Comparison of ENCODE assay signal across 1 cellular context in genomic region chr2:241507430-241508239, GRCh38.
TF ChIP-seq lines count a peak whose summit lies in the region.

No MANE protein-coding gene starts in this region.

TF ChIP-seq in K562, 482 proteins besides CTCF, POLR2A, EP300 and RAD21 (continued from another document):
- TF ChIP-seq ZNF592 (IDR thresholded peaks at IDR 0.05) (0 out of 2 replicates have a peak, but pooled peaks have one; percentile 14), NRF1 (conservative IDR thresholded peaks at IDR 0.05 in 1 of 2, IDR thresholded peaks at IDR 0.05 in 1 of 2) (peak; percentile 73 to 78), E2F1 (CRISPR knock-in tag; IDR thresholded peaks at IDR 0.05) (no peak), TAF1 (IDR thresholded peaks at IDR 0.05; ENCODE audit: control insufficient read depth, extremely low read depth, insufficient read depth, low read length, severe bottlenecking) (peak; percentile 12), CREBBP (IDR thresholded peaks at IDR 0.05; ENCODE audit: low read depth, low read length) (no peak), CBX2 (IDR thresholded peaks at IDR 0.05; ENCODE audit: insufficient read depth, low read length, poor library complexity, severe bottlenecking) (no peak), EGR1 (conservative IDR thresholded peaks at IDR 0.05) (0 out of 2 replicates have a peak, but pooled peaks have one; percentile 13), GTF2A2 (tag; IDR thresholded peaks at IDR 0.05) (no peak), NR2C2 (CRISPR knock-in tag; IDR thresholded peaks at IDR 0.05) (no peak), NR2C2 (tag; IDR thresholded peaks at IDR 0.05) (no peak), SAFB (IDR thresholded peaks at IDR 0.05; ENCODE audit: borderline replicate concordance, low read depth, low read length) (0 out of 2 replicates have a peak, but pooled peaks have one; percentile 38), ZNF282 (CRISPR knock-in tag; IDR thresholded peaks at IDR 0.05) (no peak), SAP30 (IDR thresholded peaks at IDR 0.05; ENCODE audit: borderline replicate concordance, insufficient read depth, low read depth, low read length, poor library complexity, severe bottlenecking) (peak; percentile 31)
- TF ChIP-seq, protein P1, sequence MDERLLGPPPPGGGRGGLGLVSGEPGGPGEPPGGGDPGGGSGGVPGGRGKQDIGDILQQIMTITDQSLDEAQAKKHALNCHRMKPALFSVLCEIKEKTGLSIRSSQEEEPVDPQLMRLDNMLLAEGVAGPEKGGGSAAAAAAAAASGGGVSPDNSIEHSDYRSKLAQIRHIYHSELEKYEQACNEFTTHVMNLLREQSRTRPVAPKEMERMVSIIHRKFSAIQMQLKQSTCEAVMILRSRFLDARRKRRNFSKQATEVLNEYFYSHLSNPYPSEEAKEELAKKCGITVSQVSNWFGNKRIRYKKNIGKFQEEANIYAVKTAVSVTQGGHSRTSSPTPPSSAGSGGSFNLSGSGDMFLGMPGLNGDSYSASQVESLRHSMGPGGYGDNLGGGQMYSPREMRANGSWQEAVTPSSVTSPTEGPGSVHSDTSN (CRISPR knock-in tag; IDR thresholded peaks at IDR 0.05; ENCODE audit: low read depth): no peak
- TF ChIP-seq, protein P1 (tag; conservative IDR thresholded peaks at IDR 0.05; ENCODE audit: low read depth): no peak
TF ChIP-seq in K562: peak in this region for 26.
